20 cellular contexts compared by ENCODE assay signal in the genomic region with DNA sequence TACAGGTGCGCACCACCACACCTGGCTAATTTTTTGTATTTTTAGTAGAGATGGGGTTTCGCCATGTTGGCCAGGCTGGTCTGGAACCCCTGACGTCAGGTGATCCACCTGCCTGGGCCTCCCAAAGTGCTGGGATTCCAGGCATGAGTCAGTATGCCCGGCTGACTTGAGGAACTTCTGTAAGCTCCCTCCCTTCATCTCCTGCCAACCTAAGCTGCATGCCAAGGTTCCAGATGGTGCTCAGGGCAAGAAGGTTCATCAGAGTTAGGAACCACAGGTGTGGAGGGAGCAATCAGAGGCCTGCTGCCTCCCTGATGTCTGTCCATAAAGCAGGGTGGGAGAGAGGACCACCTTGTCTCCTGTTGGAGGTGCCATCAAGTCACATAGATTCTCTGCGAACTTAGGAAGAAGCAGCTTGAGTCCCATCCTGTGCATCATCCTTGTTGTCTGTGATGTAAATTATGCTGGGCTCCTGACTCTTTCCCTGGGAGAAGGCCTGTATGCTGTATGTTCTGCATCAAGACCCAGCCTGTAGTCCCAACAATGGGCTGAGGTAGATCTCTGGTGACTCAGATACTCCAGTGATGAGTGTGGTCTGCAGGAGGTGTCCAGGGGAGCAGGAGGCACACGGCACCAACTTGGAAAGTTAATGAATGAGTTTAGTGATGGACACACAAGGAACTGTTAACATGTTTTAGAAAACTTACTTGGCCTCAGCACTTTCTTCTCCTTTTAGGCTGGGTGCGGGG. TPM values are rescaled to one million over a fixed set of nuclear protein-coding genes. Genes with fewer than 3 reads are reported as not detected.
DNase-seq lines count a peak whose midpoint lies in the region; ATAC-seq, FAIRE-seq and TF ChIP-seq lines count a peak whose summit lies in the region.
"Had no signal": no experiment of that assay in that cellular context is flagged by ENCODE, and none has a peak within 500 bp of the region (broad histone marks: within the 10 kb centered on the region; RNA-seq: fewer than 3 reads in every experiment).

No MANE protein-coding gene starts in this region.

- H3K36me3 Mint-ChIP-seq in activated naive CD4-positive, alpha-beta T cell treated with anti-CD3 and anti-CD28 coated beads for 36 hours (ENCODE audit: low read depth) = no peaks in the 10 kb centered on the region
- H3K36me3 Mint-ChIP-seq: CD8-positive, alpha-beta memory T cell; IgD-negative memory B cell had no signal

- H3K23me2 ChIP-seq in H1 (ENCODE audit: low read depth, low read length) = peaks cover 4% of the 10 kb centered on the region; the same call in 1 of the 2 replicates

- POLR2A ChIA-PET in A549 (lab: Yijun Ruan, JAX) = no interaction called here
- POLR2A ChIA-PET in H1 (lab: Charles Lee; ENCODE audit: partially characterized antibody) = no interaction called here

- H2AFZ ChIP-seq in H1 (ENCODE audit: low read length) (no peak overlapping the region), keratinocyte (ENCODE audit: control insufficient read depth, low read length) (peak overlapping the region; percentile 14)

- no peaks in the 10 kb centered on the region for H3K4me1 Mint-ChIP-seq in activated naive CD4-positive, alpha-beta T cell treated with anti-CD3 and anti-CD28 coated beads for 36 hours (ENCODE audit: low read depth)

- H3K4me1 ChIP-seq in A549 = peaks cover 29% of the 10 kb centered on the region
- H3K4me1 ChIP-seq in H1 (replicated peaks in 1 of 4; ENCODE audit: control insufficient read depth in 3 of 4, insufficient read depth in 4 of 4, low read length in 3 of 4) = peaks cover 3 to 9% (median 6%) of the 10 kb centered on the region in 4 experiments
- H3K4me1 ChIP-seq in keratinocyte (ENCODE audit: control insufficient read depth, extremely low read depth, insufficient read depth, low read length) = peaks cover 37% of the 10 kb centered on the region

- H3K9me1 ChIP-seq in keratinocyte (ENCODE audit: control insufficient read depth, extremely low read depth, insufficient read depth, low read length) = no peaks in the 10 kb centered on the region

- H4K5ac ChIP-seq in H1 (ENCODE audit: insufficient read length, low read depth, low read length) = no peak overlapping the region

- peak overlapping the region; percentile 8 to 61; a peak in 3 of 6 replicates for H3K27ac ChIP-seq in A549
- H3K27ac ChIP-seq in H1 (ENCODE audit: low read depth, low read length) = no peak overlapping the region
- peak overlapping the region; percentile 57 for H3K27ac ChIP-seq in keratinocyte (ENCODE audit: control insufficient read depth, insufficient read depth, low read length)
- H3K27ac ChIP-seq: BLaER1 treated with 17β-estradiol and CSF1 and Interleukin-3, amounts not matched to agents 10 nM and 100 nM had no signal

- 77% methylated on average over 7 of the region's 7 CpGs for WGBS in A549 (ENCODE audit: missing lambda C conversion rate)
- WGBS in H1 (ENCODE audit: extremely low coverage in 1 of 2, insufficient coverage in 1 of 2, insufficient read length in 1 of 2, insufficient replicate concordance in 2 of 2, low coverage in 1 of 2, low lambda C conversion rate in 2 of 2, missing lambda C conversion rate in 1 of 2), 2 experiments = 94% methylated on average over 7 of the region's 7 CpGs; no CpG with 5 or more reads in 1 of the 2 experiments

- DNase-seq in A549 (ENCODE audit: low read depth in 1 of 2, low spot score in 1 of 2) (no peak), RCC 7860 (ENCODE audit: low spot score) (peak; percentile 21), H1 (ENCODE audit: low read depth in 1 of 2, low spot score in 2 of 2) (no peak), keratinocyte (ENCODE audit: low read depth, low spot score) (peak; percentile 62), NCI-H2227 (lab: John Stamatoyannopoulos, UW; ENCODE audit: unreplicated experiment) (no peak), cerebellar nuclear complex (lab: John Stamatoyannopoulos, UW) (no peak), NCI-H1436 (lab: John Stamatoyannopoulos, UW) (no peak)
- DNase-seq in activated naive CD4-positive, alpha-beta T cell treated with anti-CD3 and anti-CD28 coated beads for 36 hours = no peak
- DNase-seq: CD8-positive, alpha-beta memory T cell; GF-D8; Kasumi-1; NCI-H1930; NCI-H2171 treated with DMSO at 0.1 percent for 48 hours; NCI-H510A; NCI-H82; PC-3 had no signal

- H4K20me1 ChIP-seq in H1 (replicated peaks in 1 of 2; ENCODE audit: control insufficient read depth in 1 of 2, insufficient read depth in 2 of 2, low read length in 2 of 2) (no peaks in the 10 kb centered on the region), keratinocyte (ENCODE audit: control insufficient read depth, extremely low read depth, insufficient read depth, low read length) (no peaks in the 10 kb centered on the region)
- H4K20me1 ChIP-seq: BLaER1 treated with 17β-estradiol and CSF1 and Interleukin-3, amounts not matched to agents 10 nM and 100 nM had no signal

- no peaks in the 10 kb centered on the region for H3K79me1 ChIP-seq in H1 (ENCODE audit: low read depth, low read length)

- H3K9ac ChIP-seq in H1 (replicated peaks in 1 of 4; ENCODE audit: extremely low read depth in 1 of 4, low read depth in 3 of 4, low read length in 3 of 4) (no peak overlapping the region), keratinocyte (ENCODE audit: control insufficient read depth, extremely low read depth, insufficient read depth, low read length) (no peak overlapping the region)
- H3K9ac ChIP-seq: BLaER1 treated with 17β-estradiol and CSF1 and Interleukin-3, amounts not matched to agents 10 nM and 100 nM had no signal

- H3K27me3 ChIP-seq in H1 (replicated peaks in 1 of 4; ENCODE audit: control insufficient read depth in 3 of 4, extremely low read depth in 1 of 4, insufficient read depth in 3 of 4, low read length in 3 of 4) (no peaks in the 10 kb centered on the region; a peak in 3 of 7 replicates), keratinocyte (ENCODE audit: control insufficient read depth, extremely low read depth, insufficient read depth, low read length) (no peaks in the 10 kb centered on the region)

- no peak overlapping the region for H3K4ac ChIP-seq in H1 (replicated peaks; ENCODE audit: insufficient read length, low read depth, low read length)

- no peak for TF ChIP-seq POLR2A in A549 (IDR thresholded peaks at IDR 0.05; ENCODE audit: low read length)
- no peak for TF ChIP-seq POLR2A in H1 (IDR thresholded peaks at IDR 0.05; ENCODE audit: control extremely low read depth in 1 of 2, low read depth in 2 of 2, low read length in 2 of 2)

- no peak for TF ChIP-seq CTCF in A549 (IDR thresholded peaks at IDR 0.05)
- TF ChIP-seq CTCF in H1 (IDR thresholded peaks at IDR 0.05; ENCODE audit: control extremely low read depth in 1 of 3, insufficient read depth in 1 of 3, low read depth in 1 of 3, low read length in 3 of 3) = no peak
- no peak for TF ChIP-seq CTCF in keratinocyte (optimal IDR thresholded peaks at IDR 0.05 in 1 of 3, IDR thresholded peaks at IDR 0.05 in 1 of 3, conservative IDR thresholded peaks at IDR 0.05 in 1 of 3; ENCODE audit: extremely low read depth in 1 of 3, insufficient read depth in 2 of 3, low read length in 3 of 3)

- H3K9me3 ChIP-seq in A549 (no peaks in the 10 kb centered on the region), H1 (ENCODE audit: insufficient read depth in 2 of 2, low read depth in 1 of 2, low read length in 1 of 2) (no peaks in the 10 kb centered on the region), keratinocyte (ENCODE audit: control insufficient read depth, low read depth, low read length) (no peaks in the 10 kb centered on the region)
- H3K9me3 ChIP-seq: BLaER1 treated with 17β-estradiol and CSF1 and Interleukin-3, amounts not matched to agents 10 nM and 100 nM had no signal

- intact Hi-C loops in activated naive CD4-positive, alpha-beta T cell treated with anti-CD3 and anti-CD28 coated beads for 36 hours (cut with micrococcal nuclease) = no loop called here

- H2BK20ac ChIP-seq in H1 (ENCODE audit: low read length) = no peak overlapping the region

- H2BK12ac ChIP-seq in H1 (ENCODE audit: low read depth, low read length) = 0 out of 2 replicates have a peak overlapping the region, but pooled peaks have one; percentile 21

- H2BK15ac ChIP-seq in H1 (ENCODE audit: low read length) = no peak overlapping the region

- TF ChIP-seq RAD21 in A549 (conservative IDR thresholded peaks at IDR 0.05 in 1 of 2, IDR thresholded peaks at IDR 0.05 in 1 of 2) (no peak), H1 (IDR thresholded peaks at IDR 0.05 in 1 of 2, conservative IDR thresholded peaks at IDR 0.05 in 1 of 2; ENCODE audit: low read depth in 2 of 2, low read length in 2 of 2) (no peak)

- H3K27me3 Mint-ChIP-seq in activated naive CD4-positive, alpha-beta T cell treated with anti-CD3 and anti-CD28 coated beads for 36 hours (ENCODE audit: low read depth) = peaks cover 8% of the 10 kb centered on the region

- FAIRE-seq in A549 (lab: Jason Lieb, UNC) (no peak), RCC 7860 (lab: Jason Lieb, UNC) (no peak), H1 (lab: Jason Lieb, UNC) (no peak), keratinocyte (lab: Jason Lieb, UNC) (peak; percentile 82)
- FAIRE-seq: GM12891, GM18507 had no signal

- no peak for TF ChIP-seq EP300 in A549 (IDR thresholded peaks at IDR 0.05)
- no peak for TF ChIP-seq EP300 in H1 (IDR thresholded peaks at IDR 0.05; ENCODE audit: borderline replicate concordance in 1 of 2, low read depth in 2 of 2, low read length in 2 of 2)

- H4K8ac ChIP-seq in H1 (ENCODE audit: extremely low read depth, insufficient read depth, low read length) = no peak overlapping the region; the same call in 1 of the 2 replicates

- dilution Hi-C loops in keratinocyte (cut with MboI; ENCODE audit: extremely low pct_ligation_motif_present, low sequenced_read_pairs) = no loop called here

- no peaks in the 10 kb centered on the region for H3K36me3 ChIP-seq in H1 (ENCODE audit: control insufficient read depth in 2 of 4, insufficient read depth in 4 of 4, low read length in 3 of 4)
- no peaks in the 10 kb centered on the region for H3K36me3 ChIP-seq in keratinocyte (ENCODE audit: control insufficient read depth in 2 of 2, extremely low read depth in 1 of 2, insufficient read depth in 2 of 2, low read length in 2 of 2)
- H3K36me3 ChIP-seq: BLaER1 treated with 17β-estradiol and CSF1 and Interleukin-3, amounts not matched to agents 10 nM and 100 nM had no signal

- no peak overlapping the region for H3K23ac ChIP-seq in H1 (ENCODE audit: insufficient read length)

- H2BK120ac ChIP-seq in H1 (replicated peaks; ENCODE audit: low read depth, low read length) = no peak overlapping the region

- no peak overlapping the region for H3K14ac ChIP-seq in H1 (ENCODE audit: insufficient read length)

- ATAC-seq in A549 = no peak
- ATAC-seq: PC-3 had no signal

- no peak overlapping the region for H3K18ac ChIP-seq in H1 (ENCODE audit: extremely low read depth, low read length)

- H3K4me3 ChIP-seq in A549 (no peak overlapping the region), H1 (ENCODE audit: extremely low read depth in 1 of 4, insufficient read depth in 2 of 4, low read depth in 3 of 4, low read length in 4 of 4) (no peak overlapping the region), keratinocyte (ENCODE audit: control insufficient read depth in 2 of 3, extremely low read depth in 1 of 3, insufficient read depth in 2 of 3, low read depth in 1 of 3, low read length in 3 of 3) (no peak overlapping the region)
- H3K4me3 ChIP-seq: BLaER1 treated with 17β-estradiol and CSF1 and Interleukin-3, amounts not matched to agents 10 nM and 100 nM had no signal

- H3K4me2 ChIP-seq in A549 (no peak overlapping the region), H1 (ENCODE audit: insufficient read depth in 1 of 2, low read depth in 2 of 2, low read length in 2 of 2) (no peak overlapping the region), keratinocyte (ENCODE audit: control insufficient read depth, extremely low read depth, insufficient read depth, low read depth, low read length) (peak overlapping the region; percentile 42)
- H3K4me2 ChIP-seq: BLaER1 treated with 17β-estradiol and CSF1 and Interleukin-3, amounts not matched to agents 10 nM and 100 nM had no signal

- CTCF ChIA-PET in A549 (lab: Yijun Ruan, JAX) (interaction anchor here (1.4 to 14.3 kb wide), 3 partner anchors 9 to 320 kb away, joined by 3 to 318 read pairs (median 6); no protein-coding TSS in a partner anchor), H1 (lab: Charles Lee; ENCODE audit: partially characterized antibody) (interaction anchor here (1.0 to 1.8 kb wide), 4 partner anchors 9 to 534 kb away, joined by 3 to 5 read pairs (median 4); no protein-coding TSS in a partner anchor)
- CTCF ChIA-PET in activated naive CD4-positive, alpha-beta T cell treated with anti-CD3 and anti-CD28 coated beads for 36 hours (lab: Charles Lee) = interaction anchor here (0.6 to 3.0 kb wide), 2 partner anchors 323 to 1456 kb away, joined by 3 to 12 read pairs; no protein-coding TSS in a partner anchor

- no peak overlapping the region for H3K27ac Mint-ChIP-seq in activated naive CD4-positive, alpha-beta T cell treated with anti-CD3 and anti-CD28 coated beads for 36 hours

- H3K4me3 Mint-ChIP-seq in activated naive CD4-positive, alpha-beta T cell treated with anti-CD3 and anti-CD28 coated beads for 36 hours = no peak overlapping the region
- H3K4me3 Mint-ChIP-seq: CD8-positive, alpha-beta memory T cell; IgD-negative memory B cell had no signal

- H3K79me2 ChIP-seq in H1 (ENCODE audit: control insufficient read depth in 1 of 2, insufficient read depth in 2 of 2, low read length in 2 of 2) (no peaks in the 10 kb centered on the region), keratinocyte (ENCODE audit: control insufficient read depth, insufficient read depth, low read length) (no peaks in the 10 kb centered on the region)

- peak overlapping the region; percentile 7 for H4K91ac ChIP-seq in H1 (replicated peaks; ENCODE audit: insufficient read length, low read length)

- no peak overlapping the region for H2AK5ac ChIP-seq in H1 (ENCODE audit: low read depth, low read length)

- H3K56ac ChIP-seq in H1 (replicated peaks; ENCODE audit: insufficient read length, low read depth, low read length) = no peak overlapping the region

- no peaks in the 10 kb centered on the region for H3K9me3 Mint-ChIP-seq in activated naive CD4-positive, alpha-beta T cell treated with anti-CD3 and anti-CD28 coated beads for 36 hours
- H3K9me3 Mint-ChIP-seq: CD8-positive, alpha-beta memory T cell; IgD-negative memory B cell had no signal

- H2BK5ac ChIP-seq in H1 (ENCODE audit: low read depth, low read length) = 0 out of 2 replicates have a peak overlapping the region, but pooled peaks have one; percentile 18

RNA-seq across cellular contexts. Expression of a gene that starts 53.1 kb away (rescaled TPM):
- polyA plus RNA-seq in A549 (2011; rRNA removed) (7.9 and 10.2 TPM in 2 replicates), A549 (2017; fragmentation: RNase III; extraction: RNeasy Plus Mini Kit Qiagen cat#74134 plus additional on column Dnase treatment) (4.4 to 5.2 TPM (median 4.9 TPM) in 3 replicates), H1 (2011; rRNA removed) (0.89 and 1.2 TPM in 2 replicates), keratinocyte (3.3 to 5.1 TPM (median 4.1 TPM) in 3 replicates)
- 2.9 and 3.0 TPM in 2 replicates for polyA plus RNA-seq in A549 (2012; cell fraction: cytosol; rRNA removed)
- 1.7 and 3.3 TPM in 2 replicates for polyA plus RNA-seq in A549 (2012; cell fraction: nucleus; rRNA removed)
- polyA minus RNA-seq in A549 (2011; rRNA and poly(A)+ RNA removed) = 1.6 and 1.8 TPM in 2 replicates
- total RNA-seq in H1 (2021; fragmentation: NEBNext Ultra II Directional; extraction: Animal tissue kit (Norgen Biotek cat#: 25700)) = 0.69 and 0.99 TPM in 2 replicates
- polyA plus RNA-seq in H1 (2011; cell fraction: cytosol; rRNA removed) = 1.7 TPM
- polyA plus RNA-seq in H1 (2011; cell fraction: nucleus; rRNA removed) = 0.67 TPM
- 0.69 to 0.93 TPM (median 0.75 TPM) in 4 replicates for polyA plus RNA-seq in H1 (2012, experiment 1 of 2)
- 0.20 TPM for polyA plus RNA-seq in H1 (2012, experiment 2 of 2)
- polyA plus RNA-seq in H1 (2013, experiment 1 of 2) = 1.1 TPM
- 1.2 TPM for polyA plus RNA-seq in H1 (2013, experiment 2 of 2)
- 0.76 and 1.3 TPM in 2 replicates for polyA minus RNA-seq in H1 (2011; rRNA and poly(A)+ RNA removed)
- polyA minus RNA-seq in H1 (2011; cell fraction: cytosol; rRNA and poly(A)+ RNA removed) = not detected
- polyA minus RNA-seq in H1 (2011; cell fraction: nucleus; rRNA and poly(A)+ RNA removed) = 3.1 TPM
- polyA plus RNA-seq in keratinocyte (2011; ENCODE audit: low read depth) = 0.97 TPM
- 2.5 and 4.3 TPM in 2 replicates for polyA plus RNA-seq in keratinocyte (2011; cell fraction: cytosol; rRNA removed)
- 4.3 and 5.8 TPM in 2 replicates for polyA plus RNA-seq in keratinocyte (2011; cell fraction: nucleus; rRNA removed)
- polyA plus RNA-seq in keratinocyte (2012; ENCODE audit: low replicate concordance) = 0.83 and 3.3 TPM in 2 replicates
- 0.96 to 1.3 TPM in 2 of 3 replicates, not detected in the other for polyA minus RNA-seq in keratinocyte
- not detected for polyA minus RNA-seq in keratinocyte (2011; cell fraction: cytosol; rRNA and poly(A)+ RNA removed)
- 1.3 and 1.6 TPM in 2 replicates for polyA minus RNA-seq in keratinocyte (2011; cell fraction: nucleus; rRNA and poly(A)+ RNA removed)
- under 1 TPM in 1 of 2 experiments, not detected in 1; 0.21 TPM for total RNA-seq in activated naive CD4-positive, alpha-beta T cell treated with anti-CD3 and anti-CD28 coated beads for 36 hours
- polyA plus RNA-seq: CD8-positive, alpha-beta memory T cell; IgD-negative memory B cell had no signal

Comparison
In these comparisons a context has a peak if more than half of its experiments do, and no peak if none do; other contexts are left out.
1. DNase-seq: peak in RCC 7860 (single experiment) and keratinocyte (single experiment); none in A549 (0 of 2), H1 (0 of 2), NCI-H2227 (single experiment), cerebellar nuclear complex (0 of 2), NCI-H1436 (single experiment) and activated naive CD4-positive, alpha-beta T cell treated with anti-CD3 and anti-CD28 coated beads for 36 hours (single experiment).